9 cellular contexts compared by ENCODE assay signal in the genomic region with DNA sequence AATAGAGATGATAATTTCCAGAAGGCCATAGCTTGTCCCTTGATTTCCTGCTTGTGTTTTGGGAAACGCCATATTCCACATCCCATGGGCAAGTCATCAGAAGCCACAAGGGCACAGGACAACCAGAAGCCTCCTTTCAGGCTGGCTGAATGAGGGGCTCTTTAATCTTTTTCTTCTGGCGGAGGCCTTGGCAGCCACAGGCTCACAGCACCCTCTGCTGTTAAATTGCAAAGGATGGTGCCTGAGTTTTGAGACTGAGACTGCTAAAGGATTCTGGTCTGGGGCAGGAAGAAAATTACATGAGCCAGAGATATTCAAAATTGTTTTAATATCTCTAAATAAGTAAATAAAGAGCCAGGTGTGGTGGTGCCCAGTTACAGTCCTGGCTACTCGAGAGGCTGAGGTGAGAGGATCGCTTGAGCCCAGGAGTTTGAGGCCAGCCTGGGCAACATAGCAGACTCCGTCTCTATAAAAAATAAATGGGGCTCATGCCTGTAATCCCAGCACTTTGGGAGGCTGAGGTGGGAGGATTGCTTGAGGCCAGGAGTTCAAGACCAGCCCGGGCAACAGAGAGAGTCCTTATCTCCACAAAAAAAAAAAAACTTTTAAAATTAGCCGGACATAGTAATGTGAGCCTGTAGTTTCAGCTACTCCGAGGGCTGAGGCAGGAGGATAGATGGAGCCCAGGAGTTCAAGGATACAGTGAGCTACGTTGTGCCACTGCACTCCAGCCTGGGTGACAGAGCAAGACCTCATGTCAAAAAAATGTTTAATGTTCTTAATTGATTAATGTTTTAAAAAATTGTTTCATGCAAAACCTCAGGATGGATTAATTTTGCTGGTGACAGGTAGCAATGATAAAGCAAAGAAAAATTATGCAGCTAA. TPM values are rescaled to one million over a fixed set of nuclear protein-coding genes. Genes with fewer than 3 reads are reported as not detected.
A peak's percentile ranks its signal among the peaks of the same experiment; 100 is the strongest.
DNase-seq lines count a peak whose midpoint lies in the region; ATAC-seq and TF ChIP-seq lines count a peak whose summit lies in the region.
"Had no signal": no experiment of that assay in that cellular context is flagged by ENCODE, and none has a peak within 500 bp of the region (broad histone marks: within the 10 kb centered on the region; RNA-seq: fewer than 3 reads in every experiment).

No MANE protein-coding gene starts in this region.

- H2AK5ac ChIP-seq in H9 (ENCODE audit: insufficient read length, low read length) = no peak overlapping the region

- no peaks in the 10 kb centered on the region for H3K23me2 ChIP-seq in H9 (ENCODE audit: insufficient read length, low read depth, low read length, poor library complexity, severe bottlenecking)

- no peak overlapping the region for H3T11ph ChIP-seq in H9 (ENCODE audit: low read length)

- no peak overlapping the region for H2BK120ac ChIP-seq in H9 (ENCODE audit: low read depth, low read length, poor library complexity, severe bottlenecking)

- peak; percentile 18 for DNase-seq in COLO668 (lab: John Stamatoyannopoulos, UW; ENCODE audit: unreplicated experiment)
- peak; percentile 85 for DNase-seq in H9
- DNase-seq in NCI-H82 treated with DMSO at 0.1 percent for 48 hours (lab: John Stamatoyannopoulos, UW; ENCODE audit: unreplicated experiment) = peak; percentile 34
- DNase-seq in activated naive CD4-positive, alpha-beta T cell treated with anti-CD3 and anti-CD28 coated beads, Interleukin-2, amount 50 U/mL, for 16 hours = peak; percentile 20
- peak in 1 of 2 donors; percentile 23 for DNase-seq in heart right ventricle
- DNase-seq in retinal pigment epithelial cell (ENCODE audit: low read depth) = peak; percentile 12
- DNase-seq in activated gamma-delta T cell (lab: John Stamatoyannopoulos, UW) = no peak

- H3K36me3 ChIP-seq in heart right ventricle = no peaks in the 10 kb centered on the region

- H3K9me3 ChIP-seq in H9 (ENCODE audit: control insufficient read depth, low read depth, low read length) = no peaks in the 10 kb centered on the region
- H3K9me3 ChIP-seq in heart right ventricle = no peaks in the 10 kb centered on the region

- H3K27me3 ChIP-seq in H9 (ENCODE audit: insufficient read depth, low read length) = no peaks in the 10 kb centered on the region
- peaks cover 0 to 4% (median 0%) of the 10 kb centered on the region in 7 donors for H3K27me3 ChIP-seq in heart right ventricle

- no peak overlapping the region for H3K4me2 ChIP-seq in H9 (ENCODE audit: insufficient read depth, insufficient read length, low read length)

- H3K4ac ChIP-seq in H9 (ENCODE audit: low read depth, low read length) = no peak overlapping the region

- ATAC-seq in heart right ventricle (peak; percentile 59 to 80 (median 76)), GM21825 (IDR thresholded peaks at IDR 0.05; ENCODE audit: unreplicated experiment) (no peak)

- 0 out of 4 replicates have a peak, but pooled peaks cover 0 to 2% of the 10 kb centered on the region in 2 experiments for H3K4me1 Mint-ChIP-seq in H9

- no peak overlapping the region for H3K4me3 Mint-ChIP-seq in H9

- H4K5ac ChIP-seq in H9 (ENCODE audit: insufficient read length, low read depth, low read length) = no peak overlapping the region

- no peaks in the 10 kb centered on the region for H3K9me3 Mint-ChIP-seq in H9

- H2BK5ac ChIP-seq in H9 (ENCODE audit: insufficient read length, low read length) = no peak overlapping the region

- H3K14ac ChIP-seq in H9 (ENCODE audit: insufficient read depth, low read length) = no peak overlapping the region

- no peak overlapping the region for H2AFZ ChIP-seq in H9 (ENCODE audit: low read length)

- no peak overlapping the region for H2BK12ac ChIP-seq in H9 (ENCODE audit: insufficient read length, low read depth, low read length)

- no peak overlapping the region for H3K23ac ChIP-seq in H9 (ENCODE audit: insufficient read length, low read depth, low read length)

- TF ChIP-seq CTCF in H9 (conservative IDR thresholded peaks at IDR 0.05) (peak; percentile 90), heart right ventricle (IDR thresholded peaks at IDR 0.05) (peak; percentile 41 to 80 (median 69)), retinal pigment epithelial cell (conservative IDR thresholded peaks at IDR 0.05; ENCODE audit: low read depth, low read length) (peak; percentile 76)

- no peak overlapping the region for H2BK20ac ChIP-seq in H9 (ENCODE audit: low read depth, low read length, poor library complexity, severe bottlenecking)

- H3K9ac ChIP-seq in H9 (ENCODE audit: extremely low read depth, insufficient read length, low read length) = no peak overlapping the region

- no peaks in the 10 kb centered on the region for H4K20me1 ChIP-seq in H9 (ENCODE audit: control insufficient read depth, insufficient read depth, insufficient read length)

- no peak overlapping the region for H3K56ac ChIP-seq in H9 (ENCODE audit: insufficient read length, low read depth, low read length)

- H3K18ac ChIP-seq in H9 (ENCODE audit: insufficient read length, low read depth, low read length) = no peak overlapping the region

- H3K27me3 Mint-ChIP-seq in H9 (ENCODE audit: low read depth) = peaks cover 4% of the 10 kb centered on the region

- no peak overlapping the region for H4K91ac ChIP-seq in H9 (ENCODE audit: insufficient read length, low read depth, low read length)

- no peak overlapping the region for H3K27ac ChIP-seq in H9 (ENCODE audit: insufficient read length, low read depth, low read length)
- H3K27ac ChIP-seq in heart right ventricle = no peak overlapping the region
- H3K27ac ChIP-seq: skin epidermis had no signal

- no peaks in the 10 kb centered on the region for H3K79me1 ChIP-seq in H9 (ENCODE audit: insufficient read depth, low read depth, low read length, poor library complexity, severe bottlenecking)

- no peak overlapping the region for H4K8ac ChIP-seq in H9 (replicated peaks; ENCODE audit: insufficient read length, low read depth, low read length)

- no peak overlapping the region for H3K4me3 ChIP-seq in heart right ventricle
- no peak overlapping the region for H3K4me3 ChIP-seq in retinal pigment epithelial cell (ENCODE audit: low read length)
- H3K4me3 ChIP-seq: skin epidermis had no signal

- H3K27ac Mint-ChIP-seq in H9 = peak overlapping the region in 1 of 3 experiments; percentile 72; a peak in 1 of 7 replicates

- no CpG with 5 or more reads among the region's 9 CpGs for WGBS in H9 (ENCODE audit: extremely low coverage, insufficient read length, low lambda C conversion rate)
- WGBS in heart right ventricle, 2 donors = 34 to 36% methylated on average over 9 of the region's 9 CpGs

- no peaks in the 10 kb centered on the region for H3K4me1 ChIP-seq in H9 (ENCODE audit: insufficient read depth, low read length)
- peaks cover 0 to 3% (median 0%) of the 10 kb centered on the region in 9 donors for H3K4me1 ChIP-seq in heart right ventricle

- H3K79me2 ChIP-seq in H9 (ENCODE audit: insufficient read depth, low read length) = no peaks in the 10 kb centered on the region

- no peaks in the 10 kb centered on the region for H3K36me3 Mint-ChIP-seq in H9 (ENCODE audit: insufficient read depth in 1 of 3, low read depth in 3 of 3)

- no peak overlapping the region for H2BK15ac ChIP-seq in H9 (ENCODE audit: low read depth, low read length)

- intact Hi-C loops in heart right ventricle (cut with DNase I) = loop anchor here in 9 of 10 donors (1.0 to 10.0 kb wide), 7 partner anchors 21 to 223 kb away; partner anchors contain the start of gene AOC2 (in 1 of the 9)

RNA-seq across cellular contexts. Expression of gene AARSD1, which starts 26.3 kb away (rescaled TPM):
- total RNA-seq in H9 (2021) = 65.1 and 68.7 TPM in 2 replicates
- 10 to 100 TPM; 20.0 to 34.7 (median 28.9) TPM for total RNA-seq in heart right ventricle
- 100 to 1,000 TPM in 1 of 2 donors, 10 to 100 TPM in 1; 55.8 to 125 TPM for polyA plus RNA-seq in heart right ventricle

RNA-seq across cellular contexts. Expression of gene G6PC1, which starts 37.4 kb away (rescaled TPM):
- total RNA-seq in H9 (2021) = not detected in 2 replicates
- not detected for total RNA-seq in heart right ventricle
- not detected for polyA plus RNA-seq in heart right ventricle

RNA-seq across cellular contexts. Expression of gene PTGES3L, which starts 41.9 kb away (rescaled TPM):
- total RNA-seq in H9 (2021) (4.0 and 4.2 TPM in 2 replicates), heart right ventricle (10 to 100 TPM; 35.0 to 58.8 (median 40.5) TPM)
- polyA plus RNA-seq in heart right ventricle = 10 to 100 TPM; 33.9 to 45.3 TPM

RNA-seq across cellular contexts. Expression of gene RUNDC1, which starts 42.4 kb away (rescaled TPM):
- total RNA-seq in H9 (2021) = 18.3 and 18.8 TPM in 2 replicates
- 10 to 100 TPM in 9 of 10 donors, 1 to 10 TPM in 1; 7.5 to 21.0 (median 11.6) TPM for total RNA-seq in heart right ventricle
- polyA plus RNA-seq in heart right ventricle = 10 to 100 TPM in 1 of 2 donors, 1 to 10 TPM in 1; 5.6 to 10.2 TPM
